In genomic region chr4:118834960-118835895, GRCh38 we compare ENCODE assay signal across 8 cellular contexts. TPM values are rescaled to one million over a fixed set of nuclear protein-coding genes. Genes with fewer than 3 reads are reported as not detected.
DNase-seq lines count a peak whose midpoint lies in the region; ATAC-seq and TF ChIP-seq lines count a peak whose summit lies in the region.

No MANE protein-coding gene starts in this region.

- H3K4me3 ChIP-seq in BLaER1 treated with 17β-estradiol and CSF1 and Interleukin-3, amounts not matched to agents 10 nM and 100 nM: peak overlapping the region; percentile 85 to 97 (median 91)
- peak overlapping the region; percentile 76 for H3K4me3 ChIP-seq in NT2/D1 (ENCODE audit: insufficient read length, low read depth)
- H3K4me3 ChIP-seq in epithelial cell of proximal tubule (ENCODE audit: low read depth, low read length): peak overlapping the region; percentile 92
- peak overlapping the region; percentile 94 for H3K4me3 ChIP-seq in mononuclear cell (ENCODE audit: low read length)

- H3K36me3 ChIP-seq in BLaER1 treated with 17β-estradiol and CSF1 and Interleukin-3, amounts not matched to agents 10 nM and 100 nM: peaks cover 26 to 36% (median 33%) of the 10 kb centered on the region in 11 experiments
- H3K36me3 ChIP-seq in NT2/D1 (ENCODE audit: insufficient read depth, insufficient read length, low read length): peaks cover 24% of the 10 kb centered on the region

- H3K9me3 ChIP-seq in BLaER1 treated with 17β-estradiol and CSF1 and Interleukin-3, amounts not matched to agents 10 nM and 100 nM (replicated peaks in 1 of 11): no peaks in the 10 kb centered on the region
- no peaks in the 10 kb centered on the region for H3K9me3 ChIP-seq in NT2/D1 (ENCODE audit: insufficient read depth, low read length)
- no peaks in the 10 kb centered on the region for H3K9me3 ChIP-seq in mononuclear cell (ENCODE audit: low read depth, low read length)

- peak overlapping the region; percentile 64 to 92 (median 82) for H3K27ac ChIP-seq in BLaER1 treated with 17β-estradiol and CSF1 and Interleukin-3, amounts not matched to agents 10 nM and 100 nM

- peak overlapping the region; percentile 96 for H3K27ac Mint-ChIP-seq in stimulated activated effector memory CD8-positive, alpha-beta T cell treated with anti-CD3 and anti-CD28 coated beads, Interleukin-12 subunit alpha, Interleukin-12 subunit beta, amount 100 ng/mL, for 72 hours

- H3K9ac ChIP-seq in BLaER1 treated with 17β-estradiol and CSF1 and Interleukin-3, amounts not matched to agents 10 nM and 100 nM: peak overlapping the region; percentile 74 to 93 (median 85)
- peak overlapping the region; percentile 89 for H3K9ac ChIP-seq in NT2/D1 (ENCODE audit: insufficient read length, low read depth)

- no peaks in the 10 kb centered on the region for H3K27me3 ChIP-seq in BLaER1 treated with 17β-estradiol and CSF1 and Interleukin-3, amounts not matched to agents 10 nM and 100 nM
- H3K27me3 ChIP-seq in NT2/D1 (ENCODE audit: insufficient read depth, insufficient read length): no peaks in the 10 kb centered on the region
- no peaks in the 10 kb centered on the region for H3K27me3 ChIP-seq in mononuclear cell (ENCODE audit: insufficient read depth, low read length)

- peaks cover 57% of the 10 kb centered on the region for H3K36me3 Mint-ChIP-seq in stimulated activated effector memory CD8-positive, alpha-beta T cell treated with anti-CD3 and anti-CD28 coated beads, Interleukin-12 subunit alpha, Interleukin-12 subunit beta, amount 100 ng/mL, for 72 hours

- peaks cover 0 to 40% (median 4%) of the 10 kb centered on the region in 11 experiments; a peak in 7 of 22 replicates for H4K20me1 ChIP-seq in BLaER1 treated with 17β-estradiol and CSF1 and Interleukin-3, amounts not matched to agents 10 nM and 100 nM

- H3K4me2 ChIP-seq in BLaER1 treated with 17β-estradiol and CSF1 and Interleukin-3, amounts not matched to agents 10 nM and 100 nM: peak overlapping the region; percentile 71 to 88 (median 84)

- DNase-seq in NT2/D1 (ENCODE audit: low read depth, low spot score) (no peak), activated T-cell treated with anti-CD3 and anti-CD28 coated beads for 24 hours (ENCODE audit: low read depth) (peak; percentile 28), epithelial cell of proximal tubule (ENCODE audit: low read depth) (peak; percentile 52)
- peak; percentile 22 to 70 for DNase-seq in stimulated activated effector memory CD8-positive, alpha-beta T cell treated with anti-CD3 and anti-CD28 coated beads, Interleukin-12 subunit alpha, Interleukin-12 subunit beta, amount 100 ng/mL, for 72 hours (ENCODE audit: low spot score in 2 of 2)

- TF ChIP-seq CTCF in epithelial cell of proximal tubule (conservative IDR thresholded peaks at IDR 0.05; ENCODE audit: low read depth, low read length): no peak

- peak overlapping the region; percentile 91 for H3K4me3 Mint-ChIP-seq in stimulated activated effector memory CD8-positive, alpha-beta T cell treated with anti-CD3 and anti-CD28 coated beads, Interleukin-12 subunit alpha, Interleukin-12 subunit beta, amount 100 ng/mL, for 72 hours

- H3K4me1 ChIP-seq in BLaER1 treated with 17β-estradiol and CSF1 and Interleukin-3, amounts not matched to agents 10 nM and 100 nM: peaks cover 10 to 42% (median 28%) of the 10 kb centered on the region in 10 experiments
- H3K4me1 ChIP-seq in NT2/D1 (ENCODE audit: insufficient read depth, insufficient read length) (no peaks in the 10 kb centered on the region), mononuclear cell (ENCODE audit: insufficient read depth, low read length) (peaks cover 23% of the 10 kb centered on the region)

- H3K9me3 Mint-ChIP-seq in stimulated activated effector memory CD8-positive, alpha-beta T cell treated with anti-CD3 and anti-CD28 coated beads, Interleukin-12 subunit alpha, Interleukin-12 subunit beta, amount 100 ng/mL, for 72 hours: no peaks in the 10 kb centered on the region

- ATAC-seq in GM19023 (IDR thresholded peaks at IDR 0.05; ENCODE audit: unreplicated experiment): peak; percentile 61
- ATAC-seq in HG03135 (IDR thresholded peaks at IDR 0.05; ENCODE audit: unreplicated experiment): peak; percentile 65
- peak; percentile 70 for ATAC-seq in stimulated activated effector memory CD8-positive, alpha-beta T cell treated with anti-CD3 and anti-CD28 coated beads, Interleukin-12 subunit alpha, Interleukin-12 subunit beta, amount 100 ng/mL, for 72 hours

- peaks cover 34% of the 10 kb centered on the region for H3K4me1 Mint-ChIP-seq in stimulated activated effector memory CD8-positive, alpha-beta T cell treated with anti-CD3 and anti-CD28 coated beads, Interleukin-12 subunit alpha, Interleukin-12 subunit beta, amount 100 ng/mL, for 72 hours

RNA-seq across cellular contexts. Expression of gene SEC24D, which starts 0.7 kb away (rescaled TPM):
- total RNA-seq in epithelial cell of proximal tubule (28.3 and 36.6 TPM in 2 replicates), mononuclear cell (17.8 TPM)

RNA-seq across cellular contexts. Expression of gene SYNPO2, which starts 53.4 kb away (rescaled TPM):
- total RNA-seq in epithelial cell of proximal tubule (0.40 and 0.43 TPM in 2 replicates), mononuclear cell (2.9 TPM)
